In the genomic region with DNA sequence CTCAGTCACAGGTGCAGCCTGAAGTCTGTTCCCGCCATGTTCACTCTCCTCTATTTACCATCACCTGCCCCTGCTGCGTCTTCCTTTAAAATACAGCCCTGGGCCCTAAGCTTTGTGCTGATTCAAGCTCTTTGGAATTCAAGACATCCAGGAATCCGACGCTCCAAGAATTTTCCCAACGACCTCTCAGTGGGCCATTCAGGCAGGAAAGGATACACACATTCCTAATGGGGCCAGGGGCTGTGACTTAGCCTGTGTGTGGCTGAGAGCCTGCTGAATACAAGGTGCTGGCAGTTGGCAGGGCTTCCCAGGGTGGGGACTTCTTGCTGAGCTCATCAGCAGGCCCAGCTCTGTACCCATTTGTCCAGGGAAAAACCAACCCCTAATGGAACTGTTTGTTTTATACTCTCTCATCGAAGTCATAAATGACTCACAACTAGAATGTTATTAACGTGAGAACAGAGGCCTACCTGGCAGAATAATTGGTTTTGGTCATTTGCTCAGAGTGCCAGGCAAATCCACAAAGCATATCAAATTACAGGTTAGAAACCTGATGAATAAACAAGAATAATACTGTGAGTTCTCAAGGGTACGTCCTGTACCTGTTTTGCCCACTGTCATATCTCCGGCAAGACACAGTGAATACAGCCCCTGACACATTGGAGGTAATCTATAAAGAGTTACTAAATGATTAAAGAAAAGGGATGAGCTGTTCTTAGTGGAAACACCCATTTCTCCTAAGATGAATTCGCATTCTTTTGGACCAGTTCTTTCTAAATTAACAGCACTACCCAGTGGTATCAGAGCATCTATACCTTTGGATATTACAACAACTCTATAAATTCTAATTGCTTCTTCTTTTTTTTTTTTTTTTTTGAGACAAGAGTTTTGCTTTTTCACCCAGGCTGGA, we compare ENCODE assay signal across 1 cellular context.
A peak's percentile ranks its signal among the peaks of the same experiment; 100 is the strongest.
TF ChIP-seq lines count a peak whose summit lies in the region.

No MANE protein-coding gene starts in this region.

TF ChIP-seq in HepG2, 621 proteins besides CTCF, POLR2A, EP300 and RAD21 (continued from another document and continues in another):
- TF ChIP-seq, protein P1, sequence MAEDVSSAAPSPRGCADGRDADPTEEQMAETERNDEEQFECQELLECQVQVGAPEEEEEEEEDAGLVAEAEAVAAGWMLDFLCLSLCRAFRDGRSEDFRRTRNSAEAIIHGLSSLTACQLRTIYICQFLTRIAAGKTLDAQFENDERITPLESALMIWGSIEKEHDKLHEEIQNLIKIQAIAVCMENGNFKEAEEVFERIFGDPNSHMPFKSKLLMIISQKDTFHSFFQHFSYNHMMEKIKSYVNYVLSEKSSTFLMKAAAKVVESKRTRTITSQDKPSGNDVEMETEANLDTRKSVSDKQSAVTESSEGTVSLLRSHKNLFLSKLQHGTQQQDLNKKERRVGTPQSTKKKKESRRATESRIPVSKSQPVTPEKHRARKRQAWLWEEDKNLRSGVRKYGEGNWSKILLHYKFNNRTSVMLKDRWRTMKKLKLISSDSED (CRISPR knock-in tag; IDR thresholded peaks at IDR 0.05), result no peak
- no peak for TF ChIP-seq YEATS2 (CRISPR knock-in tag; IDR thresholded peaks at IDR 0.05; ENCODE audit: borderline replicate concordance)
- no peak for TF ChIP-seq KAT8 (CRISPR knock-in tag; IDR thresholded peaks at IDR 0.05)
- TF ChIP-seq MED8 (CRISPR knock-in tag; IDR thresholded peaks at IDR 0.05; ENCODE audit: insufficient replicate concordance), result no peak
- TF ChIP-seq GABPA (IDR thresholded peaks at IDR 0.05; ENCODE audit: low read depth, low read length), result no peak
- TF ChIP-seq GABPA (CRISPR knock-in tag; IDR thresholded peaks at IDR 0.05; ENCODE audit: low read depth), result no peak
- no peak for TF ChIP-seq FOXM1 (CRISPR knock-in tag; IDR thresholded peaks at IDR 0.05)
- no peak for TF ChIP-seq ZNF136 (CRISPR knock-in tag; IDR thresholded peaks at IDR 0.05; ENCODE audit: low read depth)
- TF ChIP-seq SIN3B (IDR thresholded peaks at IDR 0.05; ENCODE audit: low read length), result no peak
- TF ChIP-seq AGO2 (optimal IDR thresholded peaks at IDR 0.05; ENCODE audit: low read depth, low read length), result no peak
- no peak for TF ChIP-seq ZNF543 (CRISPR knock-in tag; IDR thresholded peaks at IDR 0.05)
- no peak for TF ChIP-seq ZFX (CRISPR knock-in tag; IDR thresholded peaks at IDR 0.05; ENCODE audit: low read depth)
- no peak for TF ChIP-seq MATR3 (CRISPR knock-in tag; IDR thresholded peaks at IDR 0.05)
- TF ChIP-seq ZNF562 (CRISPR knock-in tag; IDR thresholded peaks at IDR 0.05; ENCODE audit: borderline replicate concordance), result no peak
- TF ChIP-seq, protein P2, sequence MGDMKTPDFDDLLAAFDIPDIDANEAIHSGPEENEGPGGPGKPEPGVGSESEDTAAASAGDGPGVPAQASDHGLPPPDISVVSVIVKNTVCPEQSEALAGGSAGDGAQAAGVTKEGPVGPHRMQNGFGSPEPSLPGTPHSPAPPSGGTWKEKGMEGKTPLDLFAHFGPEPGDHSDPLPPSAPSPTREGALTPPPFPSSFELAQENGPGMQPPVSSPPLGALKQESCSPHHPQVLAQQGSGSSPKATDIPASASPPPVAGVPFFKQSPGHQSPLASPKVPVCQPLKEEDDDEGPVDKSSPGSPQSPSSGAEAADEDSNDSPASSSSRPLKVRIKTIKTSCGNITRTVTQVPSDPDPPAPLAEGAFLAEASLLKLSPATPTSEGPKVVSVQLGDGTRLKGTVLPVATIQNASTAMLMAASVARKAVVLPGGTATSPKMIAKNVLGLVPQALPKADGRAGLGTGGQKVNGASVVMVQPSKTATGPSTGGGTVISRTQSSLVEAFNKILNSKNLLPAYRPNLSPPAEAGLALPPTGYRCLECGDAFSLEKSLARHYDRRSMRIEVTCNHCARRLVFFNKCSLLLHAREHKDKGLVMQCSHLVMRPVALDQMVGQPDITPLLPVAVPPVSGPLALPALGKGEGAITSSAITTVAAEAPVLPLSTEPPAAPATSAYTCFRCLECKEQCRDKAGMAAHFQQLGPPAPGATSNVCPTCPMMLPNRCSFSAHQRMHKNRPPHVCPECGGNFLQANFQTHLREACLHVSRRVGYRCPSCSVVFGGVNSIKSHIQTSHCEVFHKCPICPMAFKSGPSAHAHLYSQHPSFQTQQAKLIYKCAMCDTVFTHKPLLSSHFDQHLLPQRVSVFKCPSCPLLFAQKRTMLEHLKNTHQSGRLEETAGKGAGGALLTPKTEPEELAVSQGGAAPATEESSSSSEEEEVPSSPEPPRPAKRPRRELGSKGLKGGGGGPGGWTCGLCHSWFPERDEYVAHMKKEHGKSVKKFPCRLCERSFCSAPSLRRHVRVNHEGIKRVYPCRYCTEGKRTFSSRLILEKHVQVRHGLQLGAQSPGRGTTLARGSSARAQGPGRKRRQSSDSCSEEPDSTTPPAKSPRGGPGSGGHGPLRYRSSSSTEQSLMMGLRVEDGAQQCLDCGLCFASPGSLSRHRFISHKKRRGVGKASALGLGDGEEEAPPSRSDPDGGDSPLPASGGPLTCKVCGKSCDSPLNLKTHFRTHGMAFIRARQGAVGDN (CRISPR knock-in tag; IDR thresholded peaks at IDR 0.05), result no peak
- TF ChIP-seq AHR (CRISPR knock-in tag; IDR thresholded peaks at IDR 0.05), result no peak
- TF ChIP-seq ZNF776 (CRISPR knock-in tag; IDR thresholded peaks at IDR 0.05), result no peak
- peak; percentile 61; the same call in 1 of the 2 replicates for TF ChIP-seq ERF (CRISPR knock-in tag; IDR thresholded peaks at IDR 0.05)
- TF ChIP-seq ZNF605 (CRISPR knock-in tag; IDR thresholded peaks at IDR 0.05), result no peak
- TF ChIP-seq NCOR1 (IDR thresholded peaks at IDR 0.05; ENCODE audit: borderline replicate concordance, low read length), result no peak
- 0 out of 2 replicates have a peak, but pooled peaks have one; percentile 10 for TF ChIP-seq GTF3A (CRISPR knock-in tag; conservative IDR thresholded peaks at IDR 0.05)
- TF ChIP-seq ZBTB38 (CRISPR knock-in tag; IDR thresholded peaks at IDR 0.05), result no peak
- no peak for TF ChIP-seq AGO1 (IDR thresholded peaks at IDR 0.05; ENCODE audit: low read depth, low read length, poor library complexity, severe bottlenecking)
- TF ChIP-seq ZNF256 (CRISPR knock-in tag; conservative IDR thresholded peaks at IDR 0.05), result no peak
- peak; percentile 68; the same call in 1 of the 2 replicates for TF ChIP-seq SIX1 (CRISPR knock-in tag; IDR thresholded peaks at IDR 0.05; ENCODE audit: borderline replicate concordance)
- no peak for TF ChIP-seq ZNF704 (CRISPR knock-in tag; IDR thresholded peaks at IDR 0.05; ENCODE audit: borderline replicate concordance)
- TF ChIP-seq PHF5A (CRISPR knock-in tag; IDR thresholded peaks at IDR 0.05; ENCODE audit: low read depth, unreplicated experiment), result no peak
- no peak for TF ChIP-seq TBL1XR1 (IDR thresholded peaks at IDR 0.05; ENCODE audit: borderline replicate concordance, low read length, partially characterized antibody)
- TF ChIP-seq, protein P3, sequence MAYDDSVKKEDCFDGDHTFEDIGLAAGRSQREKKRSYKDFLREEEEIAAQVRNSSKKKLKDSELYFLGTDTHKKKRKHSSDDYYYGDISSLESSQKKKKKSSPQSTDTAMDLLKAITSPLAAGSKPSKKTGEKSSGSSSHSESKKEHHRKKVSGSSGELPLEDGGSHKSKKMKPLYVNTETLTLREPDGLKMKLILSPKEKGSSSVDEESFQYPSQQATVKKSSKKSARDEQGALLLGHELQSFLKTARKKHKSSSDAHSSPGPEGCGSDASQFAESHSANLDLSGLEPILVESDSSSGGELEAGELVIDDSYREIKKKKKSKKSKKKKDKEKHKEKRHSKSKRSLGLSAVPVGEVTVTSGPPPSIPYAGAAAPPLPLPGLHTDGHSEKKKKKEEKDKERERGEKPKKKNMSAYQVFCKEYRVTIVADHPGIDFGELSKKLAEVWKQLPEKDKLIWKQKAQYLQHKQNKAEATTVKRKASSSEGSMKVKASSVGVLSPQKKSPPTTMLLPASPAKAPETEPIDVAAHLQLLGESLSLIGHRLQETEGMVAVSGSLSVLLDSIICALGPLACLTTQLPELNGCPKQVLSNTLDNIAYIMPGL (CRISPR knock-in tag; IDR thresholded peaks at IDR 0.05; ENCODE audit: borderline replicate concordance in 1 of 2, low read depth in 1 of 2), result no peak
- no peak for TF ChIP-seq ZC3H13 (CRISPR knock-in tag; IDR thresholded peaks at IDR 0.05)
- TF ChIP-seq RBFOX2 (IDR thresholded peaks at IDR 0.05; ENCODE audit: low read depth, low read length), result no peak
- TF ChIP-seq ZNF335 (CRISPR knock-in tag; IDR thresholded peaks at IDR 0.05), result no peak
- 0 out of 2 replicates have a peak, but pooled peaks have one; percentile 30 for TF ChIP-seq IKZF5 (CRISPR knock-in tag; IDR thresholded peaks at IDR 0.05)
- no peak for TF ChIP-seq ZNF264 (CRISPR knock-in tag; IDR thresholded peaks at IDR 0.05)
- TF ChIP-seq ZNF20 (CRISPR knock-in tag; IDR thresholded peaks at IDR 0.05), result no peak
- no peak for TF ChIP-seq NR2F6 (IDR thresholded peaks at IDR 0.05)
- no peak for TF ChIP-seq NR2F6 (CRISPR knock-in tag; IDR thresholded peaks at IDR 0.05)
- TF ChIP-seq KDM5B (CRISPR knock-in tag; IDR thresholded peaks at IDR 0.05; ENCODE audit: borderline replicate concordance), result no peak
- TF ChIP-seq CCDC6 (CRISPR knock-in tag; IDR thresholded peaks at IDR 0.05), result no peak
- TF ChIP-seq ELF3 (CRISPR knock-in tag; IDR thresholded peaks at IDR 0.05), result peak; percentile 22; the same call in 1 of the 2 replicates
- TF ChIP-seq, protein P4, sequence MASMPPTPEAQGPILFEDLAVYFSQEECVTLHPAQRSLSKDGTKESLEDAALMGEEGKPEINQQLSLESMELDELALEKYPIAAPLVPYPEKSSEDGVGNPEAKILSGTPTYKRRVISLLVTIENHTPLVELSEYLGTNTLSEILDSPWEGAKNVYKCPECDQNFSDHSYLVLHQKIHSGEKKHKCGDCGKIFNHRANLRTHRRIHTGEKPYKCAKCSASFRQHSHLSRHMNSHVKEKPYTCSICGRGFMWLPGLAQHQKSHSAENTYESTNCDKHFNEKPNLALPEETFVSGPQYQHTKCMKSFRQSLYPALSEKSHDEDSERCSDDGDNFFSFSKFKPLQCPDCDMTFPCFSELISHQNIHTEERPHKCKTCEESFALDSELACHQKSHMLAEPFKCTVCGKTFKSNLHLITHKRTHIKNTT (CRISPR knock-in tag; IDR thresholded peaks at IDR 0.05), result no peak
- no peak for TF ChIP-seq SMAD3 (CRISPR knock-in tag; IDR thresholded peaks at IDR 0.05)
- no peak for TF ChIP-seq KLF9 (CRISPR knock-in tag; IDR thresholded peaks at IDR 0.05; ENCODE audit: low read depth)
- TF ChIP-seq ZNF260 (CRISPR knock-in tag; IDR thresholded peaks at IDR 0.05; ENCODE audit: borderline replicate concordance, low read depth), result no peak
- TF ChIP-seq HNRNPLL (IDR thresholded peaks at IDR 0.05; ENCODE audit: low read depth, low read length, poor library complexity, severe bottlenecking), result no peak
- TF ChIP-seq CHD2 (IDR thresholded peaks at IDR 0.05; ENCODE audit: low read depth, low read length), result no peak
- TF ChIP-seq FOXA3 (CRISPR knock-in tag; IDR thresholded peaks at IDR 0.05), result 0 out of 2 replicates have a peak, but pooled peaks have one; percentile 11
- 0 out of 2 replicates have a peak, but pooled peaks have one; percentile 14 for TF ChIP-seq RCOR2 (CRISPR knock-in tag; IDR thresholded peaks at IDR 0.05)
- no peak for TF ChIP-seq PPARG (CRISPR knock-in tag; conservative IDR thresholded peaks at IDR 0.05)
- peak; percentile 27; the same call in 1 of the 2 replicates for TF ChIP-seq FOSL2 (CRISPR knock-in tag; IDR thresholded peaks at IDR 0.05)
- TF ChIP-seq CBX1 (IDR thresholded peaks at IDR 0.05; ENCODE audit: low read depth), result no peak
- TF ChIP-seq KLF11 (CRISPR knock-in tag; IDR thresholded peaks at IDR 0.05), result 0 out of 2 replicates have a peak, but pooled peaks have one; percentile 33
- TF ChIP-seq ZBTB8A (CRISPR knock-in tag; IDR thresholded peaks at IDR 0.05; ENCODE audit: borderline replicate concordance, low read depth), result no peak
- TF ChIP-seq FOXK2 (IDR thresholded peaks at IDR 0.05), result no peak
- TF ChIP-seq ZGPAT (CRISPR knock-in tag; IDR thresholded peaks at IDR 0.05), result no peak
- no peak for TF ChIP-seq JDP2 (CRISPR knock-in tag; IDR thresholded peaks at IDR 0.05; ENCODE audit: borderline replicate concordance)
- TF ChIP-seq, protein P5, sequence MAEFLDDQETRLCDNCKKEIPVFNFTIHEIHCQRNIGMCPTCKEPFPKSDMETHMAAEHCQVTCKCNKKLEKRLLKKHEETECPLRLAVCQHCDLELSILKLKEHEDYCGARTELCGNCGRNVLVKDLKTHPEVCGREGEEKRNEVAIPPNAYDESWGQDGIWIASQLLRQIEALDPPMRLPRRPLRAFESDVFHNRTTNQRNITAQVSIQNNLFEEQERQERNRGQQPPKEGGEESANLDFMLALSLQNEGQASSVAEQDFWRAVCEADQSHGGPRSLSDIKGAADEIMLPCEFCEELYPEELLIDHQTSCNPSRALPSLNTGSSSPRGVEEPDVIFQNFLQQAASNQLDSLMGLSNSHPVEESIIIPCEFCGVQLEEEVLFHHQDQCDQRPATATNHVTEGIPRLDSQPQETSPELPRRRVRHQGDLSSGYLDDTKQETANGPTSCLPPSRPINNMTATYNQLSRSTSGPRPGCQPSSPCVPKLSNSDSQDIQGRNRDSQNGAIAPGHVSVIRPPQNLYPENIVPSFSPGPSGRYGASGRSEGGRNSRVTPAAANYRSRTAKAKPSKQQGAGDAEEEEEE (CRISPR knock-in tag; IDR thresholded peaks at IDR 0.05; ENCODE audit: borderline replicate concordance), result no peak
